ENCODE assay signal across 9 cellular contexts in genomic region chr18:23053756-23054457, GRCh38.
DNase-seq lines count a peak whose midpoint lies in the region; ATAC-seq and TF ChIP-seq lines count a peak whose summit lies in the region.
"Had no signal": no experiment of that assay in that cellular context is flagged by ENCODE, and none has a peak within 500 bp of the region (broad histone marks: within the 10 kb centered on the region; RNA-seq: fewer than 3 reads in every experiment).

No MANE protein-coding gene starts in this region.

- TF ChIP-seq POLR2A in erythroblast (IDR thresholded peaks at IDR 0.05; ENCODE audit: low read length) = no peak

- DNase-seq in Right ventricle myocardium superior = no peak
- no peak for DNase-seq in cardiac septum (ENCODE audit: low spot score)
- DNase-seq in iPS DF 19.7 (ENCODE audit: low read depth, low spot score) = peak; percentile 77
- DNase-seq in NCI-H2171 (lab: John Stamatoyannopoulos, UW) = no peak
- DNase-seq in erythroblast (lab: John Stamatoyannopoulos, UW) = no peak
- DNase-seq: CD4-positive, CD25-positive, alpha-beta regulatory T cell had no signal

- TF ChIP-seq CTCF in VCaP (conservative IDR thresholded peaks at IDR 0.05) = 0 out of 2 replicates have a peak, but pooled peaks have one; percentile 31

- H3K27ac ChIP-seq in VCaP = peak overlapping the region; percentile 15; the same call in 1 of the 2 replicates

- ATAC-seq in Right ventricle myocardium superior (ENCODE audit: poor library complexity) (peak; percentile 39), HG02981 (IDR thresholded peaks at IDR 0.05; ENCODE audit: unreplicated experiment) (no peak), HG02642 (IDR thresholded peaks at IDR 0.05; ENCODE audit: poor library complexity, unreplicated experiment) (no peak)

- intact Hi-C loops in Right ventricle myocardium superior (cut with DNase I) = no loop called here
- intact Hi-C loops in cardiac septum (cut with DNase I) = no loop called here
